ENCODE assay signal across 8 cellular contexts in genomic region chr19:10580979-10581631, GRCh38. TPM values are rescaled to one million over a fixed set of nuclear protein-coding genes. Genes with fewer than 3 reads are reported as not detected.
DNase-seq lines count a peak whose midpoint lies in the region; ATAC-seq, FAIRE-seq and TF ChIP-seq lines count a peak whose summit lies in the region.

No MANE protein-coding gene starts in this region.

- H3K79me2 ChIP-seq in endothelial cell of umbilical vein (ENCODE audit: control insufficient read depth, insufficient read depth, low read length) = no peaks in the 10 kb centered on the region

- TF ChIP-seq POLR2A in endothelial cell of umbilical vein (IDR thresholded peaks at IDR 0.05; ENCODE audit: low read depth, low read length) = no peak

- peak; percentile 91 for DNase-seq in COR-L47 (lab: John Stamatoyannopoulos, UW)
- peak; percentile 79 for DNase-seq in HS-5 (ENCODE audit: low read depth)
- peak; percentile 97 for DNase-seq in NT2/D1 (ENCODE audit: low read depth, low spot score)
- DNase-seq in activated CD8-positive, alpha-beta memory T cell treated with anti-CD3 and anti-CD28 coated beads for 24 hours = peak; percentile 96
- peak; percentile 88 for DNase-seq in endothelial cell of umbilical vein (ENCODE audit: low read depth, low spot score)
- peak; percentile 93 for DNase-seq in middle frontal gyrus (ENCODE audit: extremely low spot score, low spot score)
- DNase-seq in stimulated activated CD8-positive, alpha-beta memory T cell treated with anti-CD3 and anti-CD28 coated beads, Interleukin-2, amount 100 ng/mL, for 1 hour (ENCODE audit: low read depth in 2 of 2) = peak; percentile 81

- TF ChIP-seq CTCF in endothelial cell of umbilical vein (IDR thresholded peaks at IDR 0.05; ENCODE audit: extremely low read depth in 1 of 2, insufficient read depth in 1 of 2, low read depth in 1 of 2, low read length in 2 of 2) = peak; percentile 98

- CTCF ChIA-PET in endothelial cell of umbilical vein (lab: Charles Lee) = interaction anchor here (0.6 to 9.1 kb wide), 51 partner anchors 9 to 283 kb away, joined by 3 to 654 read pairs (median 4); partner anchors contain the start of genes CDC37, KRI1, QTRT1 and SLC44A2

- intact Hi-C loops in endothelial cell of umbilical vein (cut with micrococcal nuclease) = loop anchor here (1.0 to 5.0 kb wide), 4 partner anchors 24 to 118 kb away; partner anchors contain the start of gene SLC44A2

- no peak overlapping the region for H3K27ac ChIP-seq in endothelial cell of umbilical vein (ENCODE audit: insufficient read depth, low read depth, low read length)

- peak; percentile 96 for FAIRE-seq in endothelial cell of umbilical vein (lab: Jason Lieb, UNC)

- no peaks in the 10 kb centered on the region for H3K36me3 ChIP-seq in NT2/D1 (ENCODE audit: insufficient read depth, insufficient read length, low read length)
- H3K36me3 ChIP-seq in endothelial cell of umbilical vein (ENCODE audit: control insufficient read depth in 2 of 2, extremely low read depth in 1 of 2, insufficient read depth in 2 of 2, low read length in 2 of 2) = no peaks in the 10 kb centered on the region

- H3K9me3 ChIP-seq in NT2/D1 (ENCODE audit: insufficient read depth, low read length) (no peaks in the 10 kb centered on the region), endothelial cell of umbilical vein (replicated peaks; ENCODE audit: control insufficient read depth, insufficient read depth, low read length) (no peaks in the 10 kb centered on the region)

- no peaks in the 10 kb centered on the region for H4K20me1 ChIP-seq in endothelial cell of umbilical vein (replicated peaks; ENCODE audit: control insufficient read depth, extremely low read depth, insufficient read depth, low read length)

- no peaks in the 10 kb centered on the region for H3K9me1 ChIP-seq in endothelial cell of umbilical vein (replicated peaks; ENCODE audit: control insufficient read depth, extremely low read depth, insufficient read depth, low read length)

- POLR2A ChIA-PET in endothelial cell of umbilical vein (lab: Charles Lee) = interaction anchor here (0.5 to 1.2 kb wide), 3 partner anchors 60 to 438 kb away, joined by 3 to 6 read pairs (median 5); no protein-coding TSS in a partner anchor

- H3K4me1 ChIP-seq in NT2/D1 (ENCODE audit: insufficient read depth, insufficient read length) = peaks cover 11% of the 10 kb centered on the region
- H3K4me1 ChIP-seq in endothelial cell of umbilical vein (ENCODE audit: control insufficient read depth, extremely low read depth, insufficient read depth, low read length) = no peaks in the 10 kb centered on the region

- peak overlapping the region; percentile 72 for H2AFZ ChIP-seq in endothelial cell of umbilical vein (ENCODE audit: low read depth, low read length)

- H3K9ac ChIP-seq in NT2/D1 (ENCODE audit: insufficient read length, low read depth) (no peak overlapping the region), endothelial cell of umbilical vein (replicated peaks; ENCODE audit: extremely low read depth, insufficient read depth, low read length) (no peak overlapping the region)

- no TSS peak for BruUV-seq in endothelial cell of umbilical vein (replicated peaks; lab: Mats Ljungman, UMichigan)

- no peak overlapping the region for H3K4me3 ChIP-seq in NT2/D1 (ENCODE audit: insufficient read length, low read depth)
- H3K4me3 ChIP-seq in endothelial cell of umbilical vein (replicated peaks in 1 of 3; ENCODE audit: insufficient read depth in 1 of 3, low read depth in 1 of 3, low read length in 3 of 3) = no peak overlapping the region

- ATAC-seq in GM19395 (IDR thresholded peaks at IDR 0.05; ENCODE audit: unreplicated experiment) = no peak

- H3K27me3 ChIP-seq in NT2/D1 (ENCODE audit: insufficient read depth, insufficient read length) (no peaks in the 10 kb centered on the region), endothelial cell of umbilical vein (ENCODE audit: control insufficient read depth in 2 of 2, insufficient read depth in 2 of 2, low read length in 2 of 2) (no peaks in the 10 kb centered on the region)

- dilution Hi-C loops in endothelial cell of umbilical vein (cut with MboI; ENCODE audit: extremely low pct_ligation_motif_present, low sequenced_read_pairs) = no loop called here

- no peak overlapping the region for H3K4me2 ChIP-seq in endothelial cell of umbilical vein (ENCODE audit: insufficient read depth, low read length)

TF ChIP-seq in endothelial cell of umbilical vein, 7 proteins besides CTCF, POLR2A, EP300 and RAD21:
- no peak for TF ChIP-seq GATA2 (IDR thresholded peaks at IDR 0.05; ENCODE audit: insufficient read depth, insufficient read length, low read depth, low read length)
- peak; percentile 60 for TF ChIP-seq MAX (IDR thresholded peaks at IDR 0.05; ENCODE audit: insufficient read depth, insufficient read length)
- TF ChIP-seq EZH2 (IDR thresholded peaks at IDR 0.05; ENCODE audit: borderline replicate concordance, low read depth, low read length, severe bottlenecking) = no peak

RNA-seq across cellular contexts. Expression of gene AP1M2, which starts 6.0 kb away (rescaled TPM):
- not detected in 2 replicates for total RNA-seq in endothelial cell of umbilical vein
- 0.19 TPM in 1 of 2 replicates, not detected in the other for polyA plus RNA-seq in endothelial cell of umbilical vein
- polyA plus RNA-seq in endothelial cell of umbilical vein (2011; cell fraction: cytosol; rRNA removed) = not detected in 2 replicates
- polyA plus RNA-seq in endothelial cell of umbilical vein (2011; cell fraction: nucleus; rRNA removed) = not detected in 2 replicates
- polyA plus RNA-seq in endothelial cell of umbilical vein (2012) = not detected in 2 replicates
- not detected in 2 replicates for polyA minus RNA-seq in endothelial cell of umbilical vein
- polyA minus RNA-seq in endothelial cell of umbilical vein (2011; cell fraction: cytosol; rRNA and poly(A)+ RNA removed) = 15.0 TPM
- polyA minus RNA-seq in endothelial cell of umbilical vein (2011; cell fraction: nucleus; rRNA and poly(A)+ RNA removed) = not detected in 2 replicates

RNA-seq across cellular contexts. Expression of gene CDKN2D, which starts 12.3 kb away (rescaled TPM):
- 5.0 and 5.9 TPM in 2 replicates for total RNA-seq in endothelial cell of umbilical vein
- 9.2 and 9.8 TPM in 2 replicates for polyA plus RNA-seq in endothelial cell of umbilical vein
- polyA plus RNA-seq in endothelial cell of umbilical vein (2011; cell fraction: cytosol; rRNA removed) = 8.2 and 9.1 TPM in 2 replicates
- 3.4 and 3.6 TPM in 2 replicates for polyA plus RNA-seq in endothelial cell of umbilical vein (2011; cell fraction: nucleus; rRNA removed)
- 4.6 and 4.9 TPM in 2 replicates for polyA plus RNA-seq in endothelial cell of umbilical vein (2012)
- polyA minus RNA-seq in endothelial cell of umbilical vein = 4.6 and 6.4 TPM in 2 replicates
- polyA minus RNA-seq in endothelial cell of umbilical vein (2011; cell fraction: cytosol; rRNA and poly(A)+ RNA removed) = 5.0 TPM
- 0.53 and 0.82 TPM in 2 replicates for polyA minus RNA-seq in endothelial cell of umbilical vein (2011; cell fraction: nucleus; rRNA and poly(A)+ RNA removed)

RNA-seq across cellular contexts. Expression of gene KRI1, which starts 15.3 kb away (rescaled TPM):
- 23.1 and 25.7 TPM in 2 replicates for total RNA-seq in endothelial cell of umbilical vein
- polyA plus RNA-seq in endothelial cell of umbilical vein = 5.9 and 6.7 TPM in 2 replicates
- 8.3 and 8.6 TPM in 2 replicates for polyA plus RNA-seq in endothelial cell of umbilical vein (2011; cell fraction: cytosol; rRNA removed)
- 26.1 and 35.5 TPM in 2 replicates for polyA plus RNA-seq in endothelial cell of umbilical vein (2011; cell fraction: nucleus; rRNA removed)
- polyA plus RNA-seq in endothelial cell of umbilical vein (2012) = 17.3 TPM in 2 replicates
- 6.4 and 7.1 TPM in 2 replicates for polyA minus RNA-seq in endothelial cell of umbilical vein
- polyA minus RNA-seq in endothelial cell of umbilical vein (2011; cell fraction: cytosol; rRNA and poly(A)+ RNA removed) = 45.5 TPM
- polyA minus RNA-seq in endothelial cell of umbilical vein (2011; cell fraction: nucleus; rRNA and poly(A)+ RNA removed) = 8.1 and 9.4 TPM in 2 replicates

RNA-seq across cellular contexts. Expression of gene ATG4D, which starts 37.4 kb away (rescaled TPM):
- total RNA-seq in endothelial cell of umbilical vein = 19.8 and 21.8 TPM in 2 replicates
- polyA plus RNA-seq in endothelial cell of umbilical vein = 24.9 and 29.6 TPM in 2 replicates
- 16.8 and 20.9 TPM in 2 replicates for polyA plus RNA-seq in endothelial cell of umbilical vein (2011; cell fraction: cytosol; rRNA removed)
- polyA plus RNA-seq in endothelial cell of umbilical vein (2011; cell fraction: nucleus; rRNA removed) = 31.8 and 39.8 TPM in 2 replicates
- 17.1 and 21.9 TPM in 2 replicates for polyA plus RNA-seq in endothelial cell of umbilical vein (2012)
- 11.7 and 13.9 TPM in 2 replicates for polyA minus RNA-seq in endothelial cell of umbilical vein
- polyA minus RNA-seq in endothelial cell of umbilical vein (2011; cell fraction: cytosol; rRNA and poly(A)+ RNA removed) = 30.8 TPM
- polyA minus RNA-seq in endothelial cell of umbilical vein (2011; cell fraction: nucleus; rRNA and poly(A)+ RNA removed) = 6.7 and 9.5 TPM in 2 replicates

RNA-seq across cellular contexts. Expression of gene SLC44A2, which starts 44.2 kb away (rescaled TPM):
- total RNA-seq in endothelial cell of umbilical vein = 130 and 136 TPM in 2 replicates
- polyA plus RNA-seq in endothelial cell of umbilical vein = 94.2 and 97.7 TPM in 2 replicates
- 73.7 and 79.5 TPM in 2 replicates for polyA plus RNA-seq in endothelial cell of umbilical vein (2011; cell fraction: cytosol; rRNA removed)
- 131 and 148 TPM in 2 replicates for polyA plus RNA-seq in endothelial cell of umbilical vein (2011; cell fraction: nucleus; rRNA removed)
- polyA plus RNA-seq in endothelial cell of umbilical vein (2012) = 104 and 142 TPM in 2 replicates
- polyA minus RNA-seq in endothelial cell of umbilical vein = 137 and 159 TPM in 2 replicates
- 66.6 TPM for polyA minus RNA-seq in endothelial cell of umbilical vein (2011; cell fraction: cytosol; rRNA and poly(A)+ RNA removed)
- polyA minus RNA-seq in endothelial cell of umbilical vein (2011; cell fraction: nucleus; rRNA and poly(A)+ RNA removed) = 37.4 and 48.8 TPM in 2 replicates
